In the genomic region with DNA sequence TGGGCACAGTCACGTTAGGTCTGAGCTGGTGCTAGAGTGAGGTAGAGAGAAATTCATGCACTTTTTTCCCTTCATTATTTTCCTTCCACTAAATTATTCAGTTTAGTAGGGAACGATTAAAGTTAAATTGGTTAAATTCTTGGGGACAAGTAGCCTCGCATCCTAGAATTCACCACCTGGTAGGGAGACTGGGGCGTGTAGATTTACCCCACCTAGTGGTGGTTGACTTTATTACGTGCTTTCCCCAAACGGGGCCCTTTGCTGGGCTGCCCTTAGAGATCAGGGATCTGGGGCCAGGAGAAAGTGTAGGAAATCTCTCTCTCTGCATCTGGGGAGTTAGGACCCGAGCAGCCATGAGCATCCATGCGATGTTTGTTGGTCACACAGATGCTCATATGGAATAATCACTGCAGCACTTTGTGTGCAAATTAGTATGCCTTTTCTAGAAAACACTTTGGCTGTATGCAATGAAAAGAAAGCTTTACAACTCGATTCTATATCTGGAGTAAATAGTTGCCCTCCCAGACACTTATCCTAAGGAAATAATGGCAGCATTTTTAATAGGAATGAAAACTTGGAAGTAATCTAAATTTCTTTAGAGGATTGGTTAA, we compare ENCODE assay signal across 8 cellular contexts.
A peak's percentile ranks its signal among the peaks of the same experiment; 100 is the strongest.
DNase-seq lines count a peak whose midpoint lies in the region; ATAC-seq and TF ChIP-seq lines count a peak whose summit lies in the region.

No MANE protein-coding gene starts in this region.

- no peak overlapping the region for H3K27ac Mint-ChIP-seq in activated naive CD8-positive, alpha-beta T cell treated with anti-CD3 and anti-CD28 coated beads, Interleukin-2, amount 10 ng/mL, durations not matched to agents 7 days and 5 days
- H3K27ac Mint-ChIP-seq in activated naive CD8-positive, alpha-beta T cell treated with anti-CD3 and anti-CD28 coated beads for 36 hours: no peak overlapping the region

- intact Hi-C loops in spleen (cut with DNase I; ENCODE audit: low total_unique reads): loop anchor here (5.0 kb wide), 1 partner anchor 346 kb away; no protein-coding TSS in a partner anchor

- H3K9me2 ChIP-seq in SU-DHL-6 (replicated peaks; ENCODE audit: insufficient read depth, low read length): no peaks in the 10 kb centered on the region

- no peaks in the 10 kb centered on the region for H3K4me1 Mint-ChIP-seq in activated naive CD8-positive, alpha-beta T cell treated with anti-CD3 and anti-CD28 coated beads, Interleukin-2, amount 10 ng/mL, durations not matched to agents 7 days and 5 days
- no peaks in the 10 kb centered on the region for H3K4me1 Mint-ChIP-seq in activated naive CD8-positive, alpha-beta T cell treated with anti-CD3 and anti-CD28 coated beads for 36 hours

- H3F3A ChIP-seq in SU-DHL-6 (ENCODE audit: insufficient read depth): peaks cover 13% of the 10 kb centered on the region; the same call in 1 of the 2 replicates

- H3K27me3 ChIP-seq in SU-DHL-6 (ENCODE audit: low read length) (no peaks in the 10 kb centered on the region), spleen (replicated peaks in 1 of 7) (no peaks in the 10 kb centered on the region)

- DNase-seq in activated naive CD8-positive, alpha-beta T cell treated with anti-CD3 and anti-CD28 coated beads, Interleukin-2, amount 10 ng/mL, durations not matched to agents 7 days and 5 days: no peak
- no peak for DNase-seq in activated naive CD8-positive, alpha-beta T cell treated with anti-CD3 and anti-CD28 coated beads for 36 hours
- peak; percentile 24 for DNase-seq in HK-2 (ENCODE audit: unreplicated experiment)
- DNase-seq in fibroblast of villous mesenchyme (ENCODE audit: low read depth): peak; percentile 28
- DNase-seq in spleen: no peak
- DNase-seq in GOT3 (lab: John Stamatoyannopoulos, UW): no peak

- H3K36me3 Mint-ChIP-seq in activated naive CD8-positive, alpha-beta T cell treated with anti-CD3 and anti-CD28 coated beads, Interleukin-2, amount 10 ng/mL, durations not matched to agents 7 days and 5 days: no peaks in the 10 kb centered on the region
- H3K36me3 Mint-ChIP-seq in activated naive CD8-positive, alpha-beta T cell treated with anti-CD3 and anti-CD28 coated beads for 36 hours: no peaks in the 10 kb centered on the region

- no peaks in the 10 kb centered on the region; the same call in 1 of the 2 replicates for H3K79me2 ChIP-seq in SU-DHL-6 (ENCODE audit: insufficient read depth, low read length)

- no peak overlapping the region for H3K4me3 Mint-ChIP-seq in activated naive CD8-positive, alpha-beta T cell treated with anti-CD3 and anti-CD28 coated beads, Interleukin-2, amount 10 ng/mL, durations not matched to agents 7 days and 5 days
- no peak overlapping the region for H3K4me3 Mint-ChIP-seq in activated naive CD8-positive, alpha-beta T cell treated with anti-CD3 and anti-CD28 coated beads for 36 hours

- WGBS in spleen, 5 donors: 44 to 52% (median 47%) methylated on average over 9 of the region's 9 CpGs

- no peak overlapping the region for H3K27ac ChIP-seq in SU-DHL-6 (ENCODE audit: low read depth, low read length)
- no peak overlapping the region for H3K27ac ChIP-seq in spleen

- peak; percentile 61 for ATAC-seq in activated naive CD8-positive, alpha-beta T cell treated with anti-CD3 and anti-CD28 coated beads, Interleukin-2, amount 10 ng/mL, durations not matched to agents 7 days and 5 days (ENCODE audit: low read depth)
- ATAC-seq in GM21723 (IDR thresholded peaks at IDR 0.05; ENCODE audit: unreplicated experiment): no peak

- peaks cover 2% of the 10 kb centered on the region for H3K27me3 Mint-ChIP-seq in activated naive CD8-positive, alpha-beta T cell treated with anti-CD3 and anti-CD28 coated beads, Interleukin-2, amount 10 ng/mL, durations not matched to agents 7 days and 5 days
- H3K27me3 Mint-ChIP-seq in activated naive CD8-positive, alpha-beta T cell treated with anti-CD3 and anti-CD28 coated beads for 36 hours: no peaks in the 10 kb centered on the region

- H3K4me2 ChIP-seq in SU-DHL-6 (ENCODE audit: low read depth, low read length, poor library complexity, severe bottlenecking): no peak overlapping the region

- no peaks in the 10 kb centered on the region for H4K20me1 ChIP-seq in SU-DHL-6 (ENCODE audit: low read depth, low read length)

- no peak for TF ChIP-seq POLR2A in spleen (IDR thresholded peaks at IDR 0.05)

- H3K36me3 ChIP-seq in SU-DHL-6 (ENCODE audit: low read length) (peaks cover 19% of the 10 kb centered on the region), spleen (peaks cover 0 to 86% (median 30%) of the 10 kb centered on the region in 6 donors)

- no peak overlapping the region for H2AFZ ChIP-seq in SU-DHL-6 (ENCODE audit: low read depth, low read length, severe bottlenecking)

- H3K9ac ChIP-seq in SU-DHL-6 (ENCODE audit: low read length): no peak overlapping the region

- POLR2A ChIA-PET in activated naive CD8-positive, alpha-beta T cell treated with anti-CD3 and anti-CD28 coated beads, Interleukin-2, amount 10 ng/mL, durations not matched to agents 7 days and 5 days (lab: Charles Lee): no interaction called here

- H3K4me1 ChIP-seq in spleen: peaks cover 0 to 17% (median 0%) of the 10 kb centered on the region in 6 donors

- peak; percentile 67 for TF ChIP-seq CTCF in SU-DHL-6 (IDR thresholded peaks at IDR 0.05; ENCODE audit: insufficient read depth, low read length, poor library complexity, severe bottlenecking)
- TF ChIP-seq CTCF in fibroblast of villous mesenchyme (IDR thresholded peaks at IDR 0.05; ENCODE audit: insufficient read depth, low read depth, low read length): peak; percentile 80
- peak in 10 of 11 experiments; percentile 24 to 79 (median 62) for TF ChIP-seq CTCF in spleen (IDR thresholded peaks at IDR 0.05 in 8 of 11, conservative IDR thresholded peaks at IDR 0.05 in 3 of 11)

- H3K4me3 ChIP-seq in SU-DHL-6 (ENCODE audit: insufficient read depth, low read length, poor library complexity, severe bottlenecking) (no peak overlapping the region), fibroblast of villous mesenchyme (ENCODE audit: low read depth, low read length) (no peak overlapping the region), spleen (no peak overlapping the region)

- H3K9me3 ChIP-seq in SU-DHL-6 (ENCODE audit: insufficient read depth, low read length) (no peaks in the 10 kb centered on the region), spleen (no peaks in the 10 kb centered on the region)

- no peaks in the 10 kb centered on the region for H3K9me3 Mint-ChIP-seq in activated naive CD8-positive, alpha-beta T cell treated with anti-CD3 and anti-CD28 coated beads, Interleukin-2, amount 10 ng/mL, durations not matched to agents 7 days and 5 days
- no peaks in the 10 kb centered on the region for H3K9me3 Mint-ChIP-seq in activated naive CD8-positive, alpha-beta T cell treated with anti-CD3 and anti-CD28 coated beads for 36 hours

Comparison
In these comparisons a context has a peak if more than half of its experiments do, and no peak if none do; other contexts are left out.
1. DNase-seq: peak in HK-2 (single experiment) and fibroblast of villous mesenchyme (single experiment); none in activated naive CD8-positive, alpha-beta T cell treated with anti-CD3 and anti-CD28 coated beads, Interleukin-2, amount 10 ng/mL, durations not matched to agents 7 days and 5 days (single experiment), activated naive CD8-positive, alpha-beta T cell treated with anti-CD3 and anti-CD28 coated beads for 36 hours (single experiment), spleen (single experiment) and GOT3 (single experiment).
2. Peak in every context shown above with its lines, with median percentiles within 50 percentile points of each other: CTCF ChIP-seq.